Comparison of ENCODE assay signal across 9 cellular contexts in the genomic region with DNA sequence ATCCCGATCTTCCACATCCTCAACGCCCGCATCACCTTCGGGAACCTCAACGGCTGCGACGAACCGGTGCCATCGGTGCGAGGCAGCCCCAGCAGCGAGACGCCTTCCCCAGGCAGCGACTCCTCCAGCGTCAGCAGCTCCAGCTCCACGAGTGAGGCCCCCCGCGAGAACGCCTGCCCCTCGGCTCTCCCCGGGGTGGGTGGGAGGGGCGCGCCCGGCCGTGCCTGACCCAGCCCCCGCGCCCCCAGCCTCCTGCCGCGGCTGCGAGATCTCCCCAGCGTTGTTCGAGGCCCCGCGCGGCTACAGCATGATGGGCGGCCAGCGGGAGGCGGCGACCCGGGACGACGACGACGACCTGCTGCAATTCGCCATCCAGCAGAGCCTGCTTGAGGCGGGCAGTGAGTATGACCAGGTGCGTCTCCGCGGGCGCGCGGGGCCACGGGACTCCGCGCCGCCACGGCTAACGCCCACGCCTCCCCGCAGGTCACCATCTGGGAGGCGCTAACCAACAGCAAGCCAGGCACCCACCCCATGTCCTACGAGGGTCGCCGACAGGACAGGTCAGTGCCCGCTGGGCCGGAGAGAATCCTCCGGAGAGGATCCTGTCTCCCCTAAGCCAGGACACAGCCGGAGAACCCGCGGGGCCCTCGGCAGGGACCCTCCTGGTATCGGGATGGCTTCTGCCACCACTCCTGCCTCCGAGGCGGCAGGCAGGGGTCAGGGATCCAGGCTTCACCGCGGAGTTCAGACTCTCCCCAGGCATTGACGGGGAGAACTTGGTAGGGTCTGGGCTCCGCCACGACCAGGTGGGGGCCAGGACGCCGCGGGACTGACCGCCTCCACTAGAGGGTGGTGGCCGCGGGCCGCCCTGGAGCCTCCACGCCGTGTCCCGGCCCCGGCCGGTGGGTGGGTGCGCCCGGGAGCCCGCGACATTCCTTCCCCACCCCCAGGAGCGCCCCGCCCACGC. TPM values are rescaled to one million over a fixed set of nuclear protein-coding genes. Genes with fewer than 3 reads are reported as not detected.
DNase-seq lines count a peak whose midpoint lies in the region; ATAC-seq and TF ChIP-seq lines count a peak whose summit lies in the region.
"Had no signal": no experiment of that assay in that cellular context is flagged by ENCODE, and none has a peak within 500 bp of the region (broad histone marks: within the 10 kb centered on the region; RNA-seq: fewer than 3 reads in every experiment).

No MANE protein-coding gene starts in this region.

- H3K27me3 Mint-ChIP-seq in WTC11 (ENCODE audit: low read depth), result peaks cover 50% of the 10 kb centered on the region

- H3K9me3 ChIP-seq in right atrium auricular region, result no peaks in the 10 kb centered on the region
- H3K9me3 ChIP-seq in spleen, result no peaks in the 10 kb centered on the region

- ATAC-seq in WTC11 (peak; percentile 0; the same call in 1 of the 2 replicates), GM21390 (IDR thresholded peaks at IDR 0.05; ENCODE audit: unreplicated experiment) (no peak)

- CTCF ChIA-PET in WTC11 (lab: Charles Lee), result interaction anchor here (0.5 to 9.2 kb wide), 26 partner anchors 8 to 436 kb away, joined by 3 to 272 read pairs (median 6); partner anchors contain the start of genes ABHD15, ANKRD13B, CORO6 and SSH2

- POLR2A ChIA-PET in WTC11 (lab: Charles Lee), result interaction anchor here (0.8 to 1.1 kb wide), 3 partner anchors 10 to 20 kb away, joined by 3 read pairs; partner anchors contain the start of genes ANKRD13B and CORO6

- H3K27me3 ChIP-seq in right atrium auricular region, result no peaks in the 10 kb centered on the region
- H3K27me3 ChIP-seq in spleen (replicated peaks in 1 of 7), result peaks cover 0 to 48% (median 10%) of the 10 kb centered on the region in 7 donors

- DNase-seq in GM12864 (ENCODE audit: low read depth) (no peak), WTC11 (ENCODE audit: low spot score) (no peak), right atrium auricular region (ENCODE audit: low spot score) (no peak), spleen (peak; percentile 77), NCI-H1930 (lab: John Stamatoyannopoulos, UW) (no peak), SHP77 treated with DMSO at 0.1 percent for 48 hours (lab: John Stamatoyannopoulos, UW) (no peak)
- no peak for DNase-seq in stimulated activated CD4-positive, alpha-beta T cell treated with anti-CD3 and anti-CD28 coated beads, Interleukin-2, amount 100 ng/mL, for 48 hours

- H3K27ac Mint-ChIP-seq in WTC11, result no peak overlapping the region

- no peaks in the 10 kb centered on the region for H3K36me3 ChIP-seq in right atrium auricular region
- no peaks in the 10 kb centered on the region for H3K36me3 ChIP-seq in spleen

- TF ChIP-seq CTCF in GM12864 (IDR thresholded peaks at IDR 0.05; ENCODE audit: low read depth, low read length, missing control alignments) (no peak), WTC11 (IDR thresholded peaks at IDR 0.05) (no peak), right atrium auricular region (IDR thresholded peaks at IDR 0.05) (no peak), spleen (IDR thresholded peaks at IDR 0.05 in 8 of 11, conservative IDR thresholded peaks at IDR 0.05 in 3 of 11) (no peak)

- no peak for TF ChIP-seq POLR2A in spleen (IDR thresholded peaks at IDR 0.05)

- H3K27ac ChIP-seq in right atrium auricular region (peak overlapping the region in 1 of 2 donors; percentile 11), spleen (peak overlapping the region in 3 of 8 donors; percentile 18 to 53 (median 39))

- H3K4me3 Mint-ChIP-seq in WTC11, result peak overlapping the region; percentile 35
- H3K4me3 Mint-ChIP-seq: neural crest cell had no signal

- H3K4me1 ChIP-seq in right atrium auricular region, result peaks cover 0 to 53% of the 10 kb centered on the region in 2 donors
- H3K4me1 ChIP-seq in spleen, result peaks cover 34 to 53% (median 51%) of the 10 kb centered on the region in 6 donors

- no peaks in the 10 kb centered on the region for H3K9me3 Mint-ChIP-seq in WTC11
- H3K9me3 Mint-ChIP-seq: neural crest cell had no signal

- intact Hi-C loops in spleen (cut with DNase I; ENCODE audit: low total_unique reads), result no loop called here

- peaks cover 25% of the 10 kb centered on the region for H3K4me1 Mint-ChIP-seq in WTC11

- peak overlapping the region; percentile 25; the same call in 1 of the 2 replicates for H3K4me3 ChIP-seq in GM12864 (ENCODE audit: low read depth, low read length)
- H3K4me3 ChIP-seq in right atrium auricular region, result peak overlapping the region; percentile 16 to 44
- peak overlapping the region in 7 of 8 donors; percentile 33 to 69 (median 44) for H3K4me3 ChIP-seq in spleen

- peaks cover 4% of the 10 kb centered on the region; the same call in 1 of the 2 replicates for H3K36me3 Mint-ChIP-seq in WTC11

- 37 to 75% (median 46%) methylated on average over 45 to 97 of the region's 97 CpGs for whole genome bisulfite sequencing in spleen, 5 donors

TF ChIP-seq in WTC11, 78 proteins besides CTCF, POLR2A, EP300 and RAD21 (continues in another document):
- TF ChIP-seq, protein P1, sequence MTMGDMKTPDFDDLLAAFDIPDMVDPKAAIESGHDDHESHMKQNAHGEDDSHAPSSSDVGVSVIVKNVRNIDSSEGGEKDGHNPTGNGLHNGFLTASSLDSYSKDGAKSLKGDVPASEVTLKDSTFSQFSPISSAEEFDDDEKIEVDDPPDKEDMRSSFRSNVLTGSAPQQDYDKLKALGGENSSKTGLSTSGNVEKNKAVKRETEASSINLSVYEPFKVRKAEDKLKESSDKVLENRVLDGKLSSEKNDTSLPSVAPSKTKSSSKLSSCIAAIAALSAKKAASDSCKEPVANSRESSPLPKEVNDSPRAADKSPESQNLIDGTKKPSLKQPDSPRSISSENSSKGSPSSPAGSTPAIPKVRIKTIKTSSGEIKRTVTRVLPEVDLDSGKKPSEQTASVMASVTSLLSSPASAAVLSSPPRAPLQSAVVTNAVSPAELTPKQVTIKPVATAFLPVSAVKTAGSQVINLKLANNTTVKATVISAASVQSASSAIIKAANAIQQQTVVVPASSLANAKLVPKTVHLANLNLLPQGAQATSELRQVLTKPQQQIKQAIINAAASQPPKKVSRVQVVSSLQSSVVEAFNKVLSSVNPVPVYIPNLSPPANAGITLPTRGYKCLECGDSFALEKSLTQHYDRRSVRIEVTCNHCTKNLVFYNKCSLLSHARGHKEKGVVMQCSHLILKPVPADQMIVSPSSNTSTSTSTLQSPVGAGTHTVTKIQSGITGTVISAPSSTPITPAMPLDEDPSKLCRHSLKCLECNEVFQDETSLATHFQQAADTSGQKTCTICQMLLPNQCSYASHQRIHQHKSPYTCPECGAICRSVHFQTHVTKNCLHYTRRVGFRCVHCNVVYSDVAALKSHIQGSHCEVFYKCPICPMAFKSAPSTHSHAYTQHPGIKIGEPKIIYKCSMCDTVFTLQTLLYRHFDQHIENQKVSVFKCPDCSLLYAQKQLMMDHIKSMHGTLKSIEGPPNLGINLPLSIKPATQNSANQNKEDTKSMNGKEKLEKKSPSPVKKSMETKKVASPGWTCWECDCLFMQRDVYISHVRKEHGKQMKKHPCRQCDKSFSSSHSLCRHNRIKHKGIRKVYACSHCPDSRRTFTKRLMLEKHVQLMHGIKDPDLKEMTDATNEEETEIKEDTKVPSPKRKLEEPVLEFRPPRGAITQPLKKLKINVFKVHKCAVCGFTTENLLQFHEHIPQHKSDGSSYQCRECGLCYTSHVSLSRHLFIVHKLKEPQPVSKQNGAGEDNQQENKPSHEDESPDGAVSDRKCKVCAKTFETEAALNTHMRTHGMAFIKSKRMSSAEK (CRISPR knock-in tag; IDR thresholded peaks at IDR 0.05; ENCODE audit: borderline replicate concordance), result no peak
- TF ChIP-seq E2F1 (CRISPR knock-in tag; IDR thresholded peaks at IDR 0.05) (no peak), ZNF263 (CRISPR knock-in tag; IDR thresholded peaks at IDR 0.05; ENCODE audit: low read depth) (no peak), MXD4 (CRISPR knock-in tag; IDR thresholded peaks at IDR 0.05; ENCODE audit: borderline replicate concordance) (no peak)

RNA-seq across cellular contexts. Expression of gene CORO6, which starts 10.0 kb away (rescaled TPM):
- 6.4 to 8.9 TPM (median 7.5 TPM) in 3 replicates for total RNA-seq in WTC11 (2021)
- 10 to 100 TPM; 65.0 to 87.6 TPM for total RNA-seq in right atrium auricular region
- 1 to 10 TPM in 6 of 7 donors, under 1 TPM in 1; 0.81 to 4.8 (median 2.7) TPM for total RNA-seq in spleen
- polyA plus RNA-seq in spleen, result 1 to 10 TPM; 4.0 to 5.1 (median 4.6) TPM

RNA-seq across cellular contexts. Expression of gene ANKRD13B, which starts 19.8 kb away (rescaled TPM):
- total RNA-seq in WTC11 (2021), result 29.8 to 45.5 TPM (median 32.2 TPM) in 3 replicates
- total RNA-seq in right atrium auricular region, result 1 to 10 TPM; 6.6 to 8.3 TPM
- total RNA-seq in spleen, result 1 to 10 TPM; 2.1 to 5.5 (median 2.7) TPM
- polyA plus RNA-seq in spleen, result 1 to 10 TPM in 2 of 3 donors, under 1 TPM in 1; 0.85 to 2.5 (median 1.2) TPM

RNA-seq across cellular contexts. Expression of gene GIT1, which starts 23.2 kb away (rescaled TPM):
- total RNA-seq in WTC11 (2021) (43.9 to 66.9 TPM (median 45.0 TPM) in 3 replicates), right atrium auricular region (10 to 100 TPM; 26.7 to 48.1 TPM), spleen (10 to 100 TPM; 42.6 to 64.7 (median 50.2) TPM)
- polyA plus RNA-seq in spleen, result 10 to 100 TPM; 20.4 to 38.1 (median 27.1) TPM

RNA-seq across cellular contexts. Expression of gene TP53I13, which starts 44.2 kb away (rescaled TPM):
- total RNA-seq in WTC11 (2021) (33.1 to 41.9 TPM (median 36.7 TPM) in 3 replicates), right atrium auricular region (10 to 100 TPM; 48.8 to 67.0 TPM), spleen (10 to 100 TPM; 39.5 to 74.9 (median 68.7) TPM)
- 100 to 1,000 TPM; 129 to 209 (median 190) TPM for polyA plus RNA-seq in spleen

RNA-seq across cellular contexts. Expression of gene ABHD15, which starts 45.9 kb away (rescaled TPM):
- total RNA-seq in WTC11 (2021) (2.6 to 3.3 TPM (median 2.8 TPM) in 3 replicates), right atrium auricular region (1 to 10 TPM; 9.0 to 9.5 TPM), spleen (10 to 100 TPM in 6 of 7 donors, 1 to 10 TPM in 1; 9.6 to 23.8 (median 15.8) TPM)
- 1 to 10 TPM; 5.7 to 7.9 (median 7.5) TPM for polyA plus RNA-seq in spleen
